Comparison of ENCODE assay signal across 18 cellular contexts in the genomic region with DNA sequence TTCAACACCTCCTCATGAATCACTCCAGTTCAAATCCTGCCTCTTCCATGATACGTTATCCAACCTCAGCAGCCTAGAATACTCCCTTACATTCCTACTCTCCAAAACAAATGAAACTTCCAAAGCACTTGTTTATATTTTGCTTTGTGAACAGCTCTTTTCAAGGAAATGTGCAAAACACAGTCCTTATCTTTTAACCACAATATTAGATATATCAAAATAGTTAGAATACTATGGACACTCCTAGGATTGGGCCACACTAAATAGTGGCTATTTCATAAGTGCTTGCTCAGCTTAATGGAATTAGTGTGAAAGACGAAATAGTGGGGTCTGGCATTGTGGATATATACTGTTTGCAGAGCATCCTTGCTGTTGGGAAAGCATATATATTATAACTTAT.
DNase-seq lines count a peak whose midpoint lies in the region; FAIRE-seq and TF ChIP-seq lines count a peak whose summit lies in the region.
"Had no signal": no experiment of that assay in that cellular context is flagged by ENCODE, and none has a peak within 500 bp of the region (broad histone marks: within the 10 kb centered on the region; RNA-seq: fewer than 3 reads in every experiment).

No MANE protein-coding gene starts in this region.

- no peaks in the 10 kb centered on the region for H3K9me3 Mint-ChIP-seq in Calu3 (ENCODE audit: low read depth, unreplicated experiment)
- H3K9me3 Mint-ChIP-seq: CD4-positive, alpha-beta T cell had no signal

- no peaks in the 10 kb centered on the region for H3K27me3 Mint-ChIP-seq in Calu3 (ENCODE audit: unreplicated experiment)
- H3K27me3 Mint-ChIP-seq: CD4-positive, alpha-beta T cell had no signal

- CTCF ChIA-PET in Calu3 (lab: Charles Lee), result no interaction called here

- no peaks in the 10 kb centered on the region for H3K36me3 ChIP-seq in right atrium auricular region
- H3K36me3 ChIP-seq: HAP-1 had no signal

- H3K4me3 Mint-ChIP-seq in Calu3 (ENCODE audit: low read depth, unreplicated experiment), result no peak overlapping the region
- H3K4me3 Mint-ChIP-seq: CD4-positive, alpha-beta T cell had no signal

- no peak overlapping the region for H3K4me3 ChIP-seq in fibroblast of villous mesenchyme (ENCODE audit: low read depth, low read length)
- no peak overlapping the region for H3K4me3 ChIP-seq in right atrium auricular region
- H3K4me3 ChIP-seq: GM23248, HAP-1 had no signal

- BruUV-seq in Calu3 (replicated peaks; lab: Mats Ljungman, UMichigan), result no TSS peak

- H3K4me1 ChIP-seq in right atrium auricular region, result no peaks in the 10 kb centered on the region
- H3K4me1 ChIP-seq: Caco-2, HAP-1 had no signal

- no peaks in the 10 kb centered on the region for H3K36me3 Mint-ChIP-seq in Calu3 (ENCODE audit: insufficient read depth, unreplicated experiment)

- H3K27ac ChIP-seq in right atrium auricular region, result no peak overlapping the region
- H3K27ac ChIP-seq: C4-2B, GM23248 had no signal

- no peaks in the 10 kb centered on the region for H3K9me3 ChIP-seq in right atrium auricular region
- H3K9me3 ChIP-seq: Caco-2, HAP-1 had no signal

- DNase-seq in D721Med (ENCODE audit: insufficient read length, low spot score), result no peak
- DNase-seq in amniotic epithelial cell (ENCODE audit: low read depth), result peak; percentile 96
- DNase-seq in fibroblast of villous mesenchyme (ENCODE audit: low read depth), result peak; percentile 49
- no peak for DNase-seq in NCI-H2081 treated with DMSO at 0.1 percent for 48 hours (lab: John Stamatoyannopoulos, UW)
- no peak for DNase-seq in Calu3
- DNase-seq in AG08395 (ENCODE audit: low spot score), result no peak
- DNase-seq in right atrium auricular region (ENCODE audit: low spot score), result no peak
- DNase-seq: ACHN; AML-193; Caco-2; CD4-positive, alpha-beta T cell; DMS79 treated with DMSO at 0.1 percent for 48 hours; GF-D8; GM23248; KBM-7 had no signal

- FAIRE-seq in D721Med (lab: Jason Lieb, UNC), result peak; percentile 73
- peak; percentile 96 for FAIRE-seq in endometrium (lab: Jason Lieb, UNC)

- no peaks in the 10 kb centered on the region for H3K27me3 ChIP-seq in right atrium auricular region

- TF ChIP-seq CTCF in D721Med (IDR thresholded peaks at IDR 0.05; ENCODE audit: insufficient read depth, missing control alignments), result no peak
- TF ChIP-seq CTCF in fibroblast of villous mesenchyme (IDR thresholded peaks at IDR 0.05; ENCODE audit: insufficient read depth, low read depth, low read length), result no peak
- no peak for TF ChIP-seq CTCF in Calu3 (IDR thresholded peaks at IDR 0.05; ENCODE audit: unreplicated experiment)
- TF ChIP-seq CTCF in right atrium auricular region (IDR thresholded peaks at IDR 0.05), result no peak

- H3K4me1 Mint-ChIP-seq in Calu3 (ENCODE audit: low read depth, unreplicated experiment), result peaks cover 12% of the 10 kb centered on the region

- H3K27ac Mint-ChIP-seq in Calu3 (ENCODE audit: unreplicated experiment), result no peak overlapping the region
- H3K27ac Mint-ChIP-seq: CD4-positive, alpha-beta T cell had no signal

- intact Hi-C loops in Calu3 (cut with micrococcal nuclease; ENCODE audit: unreplicated experiment), result no loop called here

Comparison
In these comparisons a context has a peak if more than half of its experiments do, and no peak if none do; other contexts are left out.
1. DNase-seq: peak in amniotic epithelial cell (single experiment) and fibroblast of villous mesenchyme (single experiment); none in D721Med (single experiment), NCI-H2081 treated with DMSO at 0.1 percent for 48 hours (single experiment), Calu3 (single experiment), AG08395 (single experiment) and right atrium auricular region (single experiment).